Comparison of ENCODE assay signal across 7 cellular contexts in the genomic region with DNA sequence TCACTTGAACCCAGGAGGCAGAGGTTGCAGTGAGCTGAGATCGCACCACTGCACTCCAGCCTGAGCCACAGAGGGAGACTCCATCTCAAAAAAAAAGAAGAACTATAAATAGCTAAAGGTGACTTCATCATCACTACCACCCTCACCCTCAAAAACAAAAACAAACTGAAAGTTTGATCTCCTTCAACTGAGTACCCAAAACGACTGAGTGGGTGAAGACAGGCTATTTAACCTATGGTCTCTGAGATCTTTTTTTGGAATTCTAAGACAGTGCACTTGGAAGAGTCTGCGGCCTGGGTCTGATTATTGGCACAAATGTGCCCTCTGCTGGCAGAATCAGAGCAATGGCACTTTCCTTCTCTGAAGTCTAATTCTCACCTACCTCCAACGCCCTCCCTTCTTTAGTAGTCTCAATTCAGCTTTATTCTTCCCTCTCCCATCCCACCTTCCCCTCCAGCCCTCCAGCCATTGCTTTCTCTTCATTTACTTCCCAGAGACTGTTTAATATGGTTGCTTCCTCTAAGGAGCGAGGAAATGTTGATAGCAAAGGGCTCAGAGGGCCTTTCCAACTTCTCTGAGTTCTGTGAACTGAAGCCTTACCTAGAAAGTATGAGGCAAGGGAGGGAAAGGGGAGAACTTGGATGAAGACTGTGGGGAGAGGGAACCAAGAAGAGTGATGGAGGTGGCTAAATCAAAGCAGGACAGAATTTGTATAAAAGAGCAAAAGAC. TPM values are rescaled to one million over a fixed set of nuclear protein-coding genes. Genes with fewer than 3 reads are reported as not detected.
DNase-seq lines count a peak whose midpoint lies in the region; ATAC-seq and TF ChIP-seq lines count a peak whose summit lies in the region.

No MANE protein-coding gene starts in this region.

- ATAC-seq in IMR-90 (ENCODE audit: low read depth) (peak; percentile 86), GM18519 (IDR thresholded peaks at IDR 0.05; ENCODE audit: low FRiP score, unreplicated experiment) (no peak)

- no peak overlapping the region for H3K4me2 ChIP-seq in IMR-90 (ENCODE audit: low read depth, low read length)

- peaks cover 9% of the 10 kb centered on the region for H3K9me1 ChIP-seq in IMR-90 (ENCODE audit: insufficient read depth, low read length)

- TF ChIP-seq CTCF in IMR-90 (conservative IDR thresholded peaks at IDR 0.05; ENCODE audit: low read depth, low read length) (peak; percentile 90), Peyer's patch (IDR thresholded peaks at IDR 0.05) (peak; percentile 77 to 98 (median 94)), fibroblast of villous mesenchyme (IDR thresholded peaks at IDR 0.05; ENCODE audit: insufficient read depth, low read depth, low read length) (peak; percentile 81)

- no peaks in the 10 kb centered on the region for H3K36me3 ChIP-seq in IMR-90 (ENCODE audit: control insufficient read depth, insufficient read depth, low read length)
- H3K36me3 ChIP-seq in Peyer's patch: no peaks in the 10 kb centered on the region

- no peak overlapping the region for H3K56ac ChIP-seq in IMR-90 (ENCODE audit: extremely low read depth, insufficient read depth, low read length)

- no peak overlapping the region for H3K18ac ChIP-seq in IMR-90 (ENCODE audit: low read depth, low read length)

- dilution Hi-C loops in IMR-90 (cut with HindIII; ENCODE audit: low sequenced_read_pairs, unreplicated experiment): no loop called here

- TF ChIP-seq POLR2A in IMR-90 (IDR thresholded peaks at IDR 0.05; ENCODE audit: low read depth, low read length) (0 out of 2 replicates have a peak, but pooled peaks have one; percentile 34), Peyer's patch (IDR thresholded peaks at IDR 0.05) (no peak)

- no peak overlapping the region for H3K27ac ChIP-seq in IMR-90 (ENCODE audit: insufficient read depth, low read length)
- no peak overlapping the region for H3K27ac ChIP-seq in Peyer's patch

- 0 out of 2 replicates have a peak overlapping the region, but pooled peaks have one; percentile 13 for H2AK5ac ChIP-seq in IMR-90 (ENCODE audit: low read depth, low read length)

- H3K4me1 ChIP-seq in IMR-90 (ENCODE audit: control insufficient read depth, insufficient read depth, low read length) (peaks cover 9% of the 10 kb centered on the region), Peyer's patch (peaks cover 0 to 17% (median 0%) of the 10 kb centered on the region in 4 donors)

- DNase-seq in GDM1 (lab: John Stamatoyannopoulos, UW) (peak; percentile 52), IMR-90 (peak; percentile 73), Peyer's patch (peak in 2 of 3 donors; percentile 38 to 79), fibroblast of villous mesenchyme (ENCODE audit: low read depth) (peak; percentile 76), occipital lobe (lab: John Stamatoyannopoulos, UW) (peak; percentile 31)
- DNase-seq in activated effector memory CD4-positive, alpha-beta T cell treated with Interleukin-2 at 50 U/mL for 16 hours: peak; percentile 25

- no peak overlapping the region for H3K23ac ChIP-seq in IMR-90 (ENCODE audit: low read depth, low read length)

- 0% methylated on average over 1 of the region's 5 CpGs; no CpG with 5 or more reads in 1 of the 2 experiments for WGBS in IMR-90 (ENCODE audit: extremely low coverage in 2 of 2, insufficient read length in 1 of 2), 2 experiments

- peaks cover 0 to 9% of the 10 kb centered on the region in 2 experiments; a peak in 2 of 4 replicates for H3K79me1 ChIP-seq in IMR-90 (ENCODE audit: low read depth in 1 of 2, low read length in 2 of 2)

- CTCF ChIA-PET in IMR-90 (lab: Yijun Ruan, JAX): interaction anchor here (0.6 to 1.1 kb wide), 3 partner anchors 15 to 127 kb away, joined by 3 to 7 read pairs (median 3); no protein-coding TSS in a partner anchor

- peak overlapping the region; percentile 53 for H2AFZ ChIP-seq in IMR-90 (replicated peaks; ENCODE audit: low read length, poor library complexity)

- H3K9ac ChIP-seq in IMR-90 (ENCODE audit: low read depth, low read length): no peak overlapping the region

- peak; percentile 96 for TF ChIP-seq RAD21 in IMR-90 (IDR thresholded peaks at IDR 0.05; ENCODE audit: low read length)

- BruUV-seq in IMR-90 (replicated peaks; lab: Mats Ljungman, UMichigan): no TSS peak

- no peak overlapping the region for H2BK15ac ChIP-seq in IMR-90 (ENCODE audit: low read depth, low read length)

- peak overlapping the region; percentile 21; the same call in 1 of the 2 replicates for H2BK20ac ChIP-seq in IMR-90 (ENCODE audit: low read depth, low read length)

- intact Hi-C loops in IMR-90 (cut with micrococcal nuclease): loop anchor here (1.0 to 10.0 kb wide), 3 partner anchors 115 to 382 kb away; partner anchors contain the start of gene ANXA7

- no peaks in the 10 kb centered on the region for H4K20me1 ChIP-seq in IMR-90 (ENCODE audit: insufficient read depth, low read length)

- H4K5ac ChIP-seq in IMR-90 (ENCODE audit: low read depth, low read length): no peak overlapping the region

- H3K4me3 ChIP-seq in IMR-90 (ENCODE audit: insufficient read depth, low read depth, low read length) (no peak overlapping the region), Peyer's patch (no peak overlapping the region), fibroblast of villous mesenchyme (ENCODE audit: low read depth, low read length) (no peak overlapping the region)

- H3K4ac ChIP-seq in IMR-90 (ENCODE audit: low read depth, low read length): peak overlapping the region; percentile 26; the same call in 1 of the 2 replicates

- H4K8ac ChIP-seq in IMR-90 (ENCODE audit: low read depth in 2 of 2, low read length in 2 of 2): peak overlapping the region in 1 of 2 experiments; percentile 34; a peak in 1 of 4 replicates

- no peak overlapping the region for H4K91ac ChIP-seq in IMR-90 (ENCODE audit: insufficient read depth, low read depth, low read length)

- H2BK120ac ChIP-seq in IMR-90 (ENCODE audit: low read depth, low read length): peak overlapping the region; percentile 45; the same call in 1 of the 2 replicates

- in situ Hi-C loops in IMR-90 (cut with MboI; ENCODE audit: low sequenced_read_pairs): loop anchor here (5.0 to 25.0 kb wide), 2 partner anchors 117 to 382 kb away; partner anchors contain the start of gene MRPS16

- no peak overlapping the region for H3K14ac ChIP-seq in IMR-90 (replicated peaks; ENCODE audit: low read depth, low read length)

- H3K27me3 ChIP-seq in IMR-90 (ENCODE audit: control insufficient read depth, insufficient read depth, low read length) (peaks cover 4% of the 10 kb centered on the region; the same call in 1 of the 2 replicates), Peyer's patch (no peaks in the 10 kb centered on the region)

- H2AK9ac ChIP-seq in IMR-90 (replicated peaks; ENCODE audit: low read depth, low read length, poor library complexity): no peak overlapping the region

- H2BK5ac ChIP-seq in IMR-90 (ENCODE audit: low read depth, low read length, poor library complexity, severe bottlenecking): no peak overlapping the region

- POLR2A ChIA-PET in IMR-90 (lab: Charles Lee; ENCODE audit: unreplicated experiment): no interaction called here

- H3K9me3 ChIP-seq in IMR-90 (ENCODE audit: control insufficient read depth, insufficient read depth, low read length) (no peaks in the 10 kb centered on the region), Peyer's patch (no peaks in the 10 kb centered on the region)

TF ChIP-seq in IMR-90, 13 proteins besides CTCF, POLR2A, EP300 and RAD21:
- TF ChIP-seq MXI1 (IDR thresholded peaks at IDR 0.05; ENCODE audit: borderline replicate concordance, low read depth, low read length): no peak
- TF ChIP-seq SMC3 (IDR thresholded peaks at IDR 0.05; ENCODE audit: low read depth, low read length): peak; percentile 96
TF ChIP-seq in IMR-90: peak in this region for 1.

RNA-seq across cellular contexts. Expression of gene MYOZ1, which starts 2.9 kb away (rescaled TPM):
- total RNA-seq in IMR-90 (2012; rRNA removed): under 0.01 and 0.18 TPM in 2 replicates
- 0.27 and 0.29 TPM in 2 replicates for polyA plus RNA-seq in IMR-90 (2012; rRNA removed)
- 0.15 and 0.24 TPM in 2 replicates for polyA plus RNA-seq in IMR-90 (2012; cell fraction: cytosol; rRNA removed)
- 0.04 and 0.10 TPM in 2 replicates for polyA plus RNA-seq in IMR-90 (2012; cell fraction: nucleus; rRNA removed; ENCODE audit: low replicate concordance)
- not detected for total RNA-seq in Peyer's patch
- 0.32 and 0.43 TPM in 2 replicates for total RNA-seq in fibroblast of villous mesenchyme
- 0.78 TPM for total RNA-seq in occipital lobe

RNA-seq across cellular contexts. Expression of gene SYNPO2L, which starts 11.7 kb away (rescaled TPM):
- total RNA-seq in IMR-90 (2012; rRNA removed): under 0.01 and 0.18 TPM in 2 replicates
- polyA plus RNA-seq in IMR-90 (2012; rRNA removed): 0.62 and 0.75 TPM in 2 replicates
- polyA plus RNA-seq in IMR-90 (2012; cell fraction: cytosol; rRNA removed): 0.41 and 0.60 TPM in 2 replicates
- polyA plus RNA-seq in IMR-90 (2012; cell fraction: nucleus; rRNA removed; ENCODE audit: low replicate concordance): 0.53 and 0.86 TPM in 2 replicates
- total RNA-seq in Peyer's patch: not detected
- 0.43 and 0.64 TPM in 2 replicates for total RNA-seq in fibroblast of villous mesenchyme
- not detected for total RNA-seq in occipital lobe

RNA-seq across cellular contexts. Expression of gene USP54, which starts 53.0 kb away (rescaled TPM):
- total RNA-seq in IMR-90 (2012; rRNA removed) (7.9 and 8.9 TPM in 2 replicates), Peyer's patch (10 to 100 TPM; 41.0 to 65.1 (median 50.5) TPM), fibroblast of villous mesenchyme (13.5 and 14.2 TPM in 2 replicates), occipital lobe (31.7 TPM)
- 4.0 and 4.5 TPM in 2 replicates for polyA plus RNA-seq in IMR-90 (2012; rRNA removed)
- polyA plus RNA-seq in IMR-90 (2012; cell fraction: cytosol; rRNA removed): 1.1 and 1.8 TPM in 2 replicates
- 4.1 and 7.2 TPM in 2 replicates for polyA plus RNA-seq in IMR-90 (2012; cell fraction: nucleus; rRNA removed; ENCODE audit: low replicate concordance)

RNA-seq across cellular contexts. Expression of gene AGAP5, which starts 53.7 kb away (rescaled TPM):
- 1.4 and 1.8 TPM in 2 replicates for total RNA-seq in IMR-90 (2012; rRNA removed)
- 4.1 TPM in 2 replicates for polyA plus RNA-seq in IMR-90 (2012; rRNA removed)
- 1.2 and 1.5 TPM in 2 replicates for polyA plus RNA-seq in IMR-90 (2012; cell fraction: cytosol; rRNA removed)
- polyA plus RNA-seq in IMR-90 (2012; cell fraction: nucleus; rRNA removed; ENCODE audit: low replicate concordance): 32.0 and 39.3 TPM in 2 replicates
- total RNA-seq in Peyer's patch: 10 to 100 TPM; 11.6 to 23.3 (median 16.1) TPM
- 3.0 and 3.9 TPM in 2 replicates for total RNA-seq in fibroblast of villous mesenchyme
- total RNA-seq in occipital lobe: 6.6 TPM

Comparison
In these comparisons a context has a peak if more than half of its experiments do, and no peak if none do; other contexts are left out.
1. DNase-seq: peak in every context shown above with its lines; median percentile 76 in fibroblast of villous mesenchyme; 73 in IMR-90; 58 in Peyer's patch; 52 in GDM1; 31 in occipital lobe; 25 in activated effector memory CD4-positive, alpha-beta T cell treated with Interleukin-2 at 50 U/mL for 16 hours.